19 cellular contexts compared by ENCODE assay signal in the genomic region with DNA sequence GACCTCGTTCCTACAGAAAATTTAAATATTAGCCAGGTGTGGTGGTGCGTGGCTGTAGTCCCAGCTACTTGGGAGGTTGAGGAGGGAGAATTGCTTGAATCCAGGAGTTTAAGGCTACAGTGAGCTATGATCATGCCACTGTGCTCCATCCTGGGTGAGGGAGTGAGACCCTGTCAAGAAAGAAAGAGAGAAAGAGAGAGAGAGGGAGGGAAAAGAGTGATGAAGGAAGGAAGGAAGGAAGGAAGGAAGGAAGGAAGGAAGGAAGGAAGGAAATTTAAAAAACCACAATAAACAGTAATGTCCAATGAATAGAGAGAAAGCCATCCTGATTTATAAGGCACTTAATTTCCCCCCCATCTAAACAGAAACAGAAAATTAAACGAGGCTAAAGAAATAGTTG. TPM values are rescaled to one million over a fixed set of nuclear protein-coding genes. Genes with fewer than 3 reads are reported as not detected.
A peak's percentile ranks its signal among the peaks of the same experiment; 100 is the strongest.
DNase-seq lines count a peak whose midpoint lies in the region; ATAC-seq and TF ChIP-seq lines count a peak whose summit lies in the region.
"Had no signal": no experiment of that assay in that cellular context is flagged by ENCODE, and none has a peak within 500 bp of the region (broad histone marks: within the 10 kb centered on the region; RNA-seq: fewer than 3 reads in every experiment).

No MANE protein-coding gene starts in this region.

- CTCF ChIA-PET in CD8-positive, alpha-beta T cell (lab: Charles Lee), result no interaction called here

- ATAC-seq in gastrocnemius medialis, result no peak
- no peak for ATAC-seq in CD8-positive, alpha-beta T cell
- ATAC-seq: GM12878 had no signal

- H3K27ac ChIP-seq in BLaER1 treated with 17β-estradiol and CSF1 and Interleukin-3, amounts not matched to agents 10 nM and 100 nM, result no peak overlapping the region
- H3K27ac ChIP-seq in SK-N-MC, result peak overlapping the region; percentile 99
- peak overlapping the region; percentile 42 to 93 (median 72) for H3K27ac ChIP-seq in gastrocnemius medialis
- no peak overlapping the region for H3K27ac ChIP-seq in CD8-positive, alpha-beta T cell (ENCODE audit: low read depth, low read length)
- H3K27ac ChIP-seq: GM23248 had no signal

- H3K9ac ChIP-seq in BLaER1 treated with 17β-estradiol and CSF1 and Interleukin-3, amounts not matched to agents 10 nM and 100 nM, result no peak overlapping the region
- peak overlapping the region; percentile 66 for H3K9ac ChIP-seq in SK-N-MC (ENCODE audit: insufficient read length)
- H3K9ac ChIP-seq: GM23248 had no signal

- no peaks in the 10 kb centered on the region for H4K20me1 ChIP-seq in BLaER1 treated with 17β-estradiol and CSF1 and Interleukin-3, amounts not matched to agents 10 nM and 100 nM

- no peaks in the 10 kb centered on the region for H3K27me3 ChIP-seq in BLaER1 treated with 17β-estradiol and CSF1 and Interleukin-3, amounts not matched to agents 10 nM and 100 nM
- H3K27me3 ChIP-seq in gastrocnemius medialis, result no peaks in the 10 kb centered on the region
- no peaks in the 10 kb centered on the region for H3K27me3 ChIP-seq in CD8-positive, alpha-beta T cell (ENCODE audit: insufficient read depth, low read length)

- peaks cover 0 to 7% (median 5%) of the 10 kb centered on the region in 10 experiments; a peak in 10 of 20 replicates for H3K4me1 ChIP-seq in BLaER1 treated with 17β-estradiol and CSF1 and Interleukin-3, amounts not matched to agents 10 nM and 100 nM
- peaks cover 54 to 77% of the 10 kb centered on the region in 2 donors for H3K4me1 ChIP-seq in gastrocnemius medialis
- no peaks in the 10 kb centered on the region for H3K4me1 ChIP-seq in CD8-positive, alpha-beta T cell (ENCODE audit: insufficient read depth, low read length)
- H3K4me1 ChIP-seq: Caco-2 had no signal

- TF ChIP-seq POLR2A in gastrocnemius medialis (IDR thresholded peaks at IDR 0.05), result no peak

- H3K36me3 Mint-ChIP-seq in CD8-positive, alpha-beta T cell, result no peaks in the 10 kb centered on the region
- H3K36me3 Mint-ChIP-seq in type B pancreatic cell, result no peaks in the 10 kb centered on the region
- H3K36me3 Mint-ChIP-seq: CD4-positive, alpha-beta memory T cell had no signal

- H3K27me3 Mint-ChIP-seq in CD8-positive, alpha-beta T cell (ENCODE audit: low read depth), result peaks cover 7% of the 10 kb centered on the region
- H3K27me3 Mint-ChIP-seq in type B pancreatic cell, result no peaks in the 10 kb centered on the region

- in situ Hi-C loops in gastrocnemius medialis (cut with MboI; ENCODE audit: low sequenced_read_pairs in 4 of 4), result no loop called here

- no peak overlapping the region for H3K27ac Mint-ChIP-seq in CD8-positive, alpha-beta T cell
- no peak overlapping the region for H3K27ac Mint-ChIP-seq in type B pancreatic cell
- H3K27ac Mint-ChIP-seq: B cell had no signal

- H3K9me3 ChIP-seq in BLaER1 treated with 17β-estradiol and CSF1 and Interleukin-3, amounts not matched to agents 10 nM and 100 nM (replicated peaks in 1 of 11), result no peaks in the 10 kb centered on the region
- no peaks in the 10 kb centered on the region for H3K9me3 ChIP-seq in SK-N-MC (ENCODE audit: low read depth, low read length)
- no peaks in the 10 kb centered on the region for H3K9me3 ChIP-seq in gastrocnemius medialis
- no peaks in the 10 kb centered on the region for H3K9me3 ChIP-seq in CD8-positive, alpha-beta T cell (ENCODE audit: low read length)
- H3K9me3 ChIP-seq: Caco-2 had no signal

- H3K9me3 Mint-ChIP-seq in CD8-positive, alpha-beta T cell, result no peaks in the 10 kb centered on the region
- no peaks in the 10 kb centered on the region for H3K9me3 Mint-ChIP-seq in type B pancreatic cell

- peak overlapping the region in 6 of 11 experiments; percentile 0 to 33 (median 23); a peak in 5 of 22 replicates for H3K4me2 ChIP-seq in BLaER1 treated with 17β-estradiol and CSF1 and Interleukin-3, amounts not matched to agents 10 nM and 100 nM

- H3K4me3 ChIP-seq in BLaER1 treated with 17β-estradiol and CSF1 and Interleukin-3, amounts not matched to agents 10 nM and 100 nM, result no peak overlapping the region
- H3K4me3 ChIP-seq in SK-N-MC (peak overlapping the region; percentile 62), gastrocnemius medialis (no peak overlapping the region)
- H3K4me3 ChIP-seq in CD8-positive, alpha-beta T cell (ENCODE audit: low read depth, low read length), result no peak overlapping the region
- H3K4me3 ChIP-seq: GM12878, GM23248 had no signal

- H3K4me3 Mint-ChIP-seq in CD8-positive, alpha-beta T cell, result no peak overlapping the region
- no peak overlapping the region for H3K4me3 Mint-ChIP-seq in type B pancreatic cell
- H3K4me3 Mint-ChIP-seq: B cell; CD4-positive, alpha-beta memory T cell had no signal

- POLR2A ChIA-PET in CD8-positive, alpha-beta T cell (lab: Charles Lee), result interaction anchor here (0.7 kb wide), 1 partner anchor 13 kb away, joined by 5 read pairs; no protein-coding TSS in a partner anchor

- TF ChIP-seq CTCF in gastrocnemius medialis (IDR thresholded peaks at IDR 0.05 in 4 of 5, conservative IDR thresholded peaks at IDR 0.05 in 1 of 5) (no peak), type B pancreatic cell (conservative IDR thresholded peaks at IDR 0.05) (no peak)
- no peak for TF ChIP-seq CTCF in CD8-positive, alpha-beta T cell (IDR thresholded peaks at IDR 0.05)

- DNase-seq in SK-N-MC (ENCODE audit: low read depth, low spot score), result peak; percentile 76
- no peak for DNase-seq in gastrocnemius medialis
- DNase-seq in CD8-positive, alpha-beta T cell, result no peak
- no peak for DNase-seq in type B pancreatic cell (ENCODE audit: extremely low spot score, unreplicated experiment)
- DNase-seq in SHP77 treated with DMSO at 0.1 percent for 48 hours (lab: John Stamatoyannopoulos, UW), result no peak
- DNase-seq: C1 segment of cervical spinal cord; Caco-2; CD4-positive, alpha-beta memory T cell; DMS 273 treated with DMSO at 0.1 percent for 48 hours; DMS79; EL; GDM1; GM23248; H7; HCEC 1CT had no signal

- no peaks in the 10 kb centered on the region for H3K36me3 ChIP-seq in BLaER1 treated with 17β-estradiol and CSF1 and Interleukin-3, amounts not matched to agents 10 nM and 100 nM
- H3K36me3 ChIP-seq in SK-N-MC (ENCODE audit: insufficient read depth, low read length), result no peaks in the 10 kb centered on the region
- peaks cover 0 to 18% of the 10 kb centered on the region in 2 donors for H3K36me3 ChIP-seq in gastrocnemius medialis
- H3K36me3 ChIP-seq in CD8-positive, alpha-beta T cell (ENCODE audit: insufficient read depth, low read length), result no peaks in the 10 kb centered on the region

- intact Hi-C loops in gastrocnemius medialis (cut with DNase I; ENCODE audit: low total_unique reads), result no loop called here
- intact Hi-C loops in CD8-positive, alpha-beta T cell (cut with DNase I, micrococcal nuclease), result no loop called here

- peaks cover 2% of the 10 kb centered on the region for H3K4me1 Mint-ChIP-seq in CD8-positive, alpha-beta T cell (ENCODE audit: low read depth)
- no peaks in the 10 kb centered on the region for H3K4me1 Mint-ChIP-seq in type B pancreatic cell (ENCODE audit: unreplicated experiment)
- H3K4me1 Mint-ChIP-seq: B cell had no signal

RNA-seq across cellular contexts. Expression of a gene that starts 9.4 kb away (rescaled TPM):
- total RNA-seq in gastrocnemius medialis (100 to 1,000 TPM; 118 to 342 (median 193) TPM), type B pancreatic cell (ENCODE audit: low replicate concordance) (0.14 TPM in 1 of 2 replicates, not detected in the other)
- not detected for total RNA-seq in CD8-positive, alpha-beta T cell
- total RNA-seq: B cell; Caco-2; CD4-positive, alpha-beta memory T cell; GM12878; H1; H7 had no signal

RNA-seq across cellular contexts. Expression of a gene that starts 43.6 kb away (rescaled TPM):
- total RNA-seq in gastrocnemius medialis (10 to 100 TPM; 12.8 to 25.2 (median 13.1) TPM), type B pancreatic cell (ENCODE audit: low replicate concordance) (37.2 and 50.5 TPM in 2 replicates)
- total RNA-seq in CD8-positive, alpha-beta T cell, result 10 to 100 TPM; 28.4 to 29.2 TPM

Comparison
In these comparisons a context has a peak if more than half of its experiments do, and no peak if none do; other contexts are left out.
1. H3K27ac ChIP-seq: peak in SK-N-MC (single experiment) and gastrocnemius medialis (4 of 4); none in BLaER1 treated with 17β-estradiol and CSF1 and Interleukin-3, amounts not matched to agents 10 nM and 100 nM (0 of 11) and CD8-positive, alpha-beta T cell (single experiment).
2. RNA of a gene that starts 9.4 kb away (total RNA-seq): 118 to 342 TPM in gastrocnemius medialis; 0.14 TPM in type B pancreatic cell and not detected in CD8-positive, alpha-beta T cell; every median in the first group is over 100 times any median in the second.